ENCODE assay signal across 14 cellular contexts in genomic region chr4:148795156-148795864, GRCh38.
DNase-seq lines count a peak whose midpoint lies in the region; ATAC-seq and TF ChIP-seq lines count a peak whose summit lies in the region.
"Had no signal": no experiment of that assay in that cellular context is flagged by ENCODE, and none has a peak within 500 bp of the region (broad histone marks: within the 10 kb centered on the region; RNA-seq: fewer than 3 reads in every experiment).

No MANE protein-coding gene starts in this region.

- peak overlapping the region in 1 of 2 donors; percentile 64 for H3K27ac ChIP-seq in lung (ENCODE audit: low read depth in 1 of 2, low read length in 1 of 2)
- H3K27ac ChIP-seq: neutrophil had no signal

- WGBS in lung, 2 donors = 59 to 70% methylated on average over 7 of the region's 7 CpGs

- no peak for TF ChIP-seq CTCF in fibroblast of pulmonary artery (IDR thresholded peaks at IDR 0.05; ENCODE audit: low read length, missing control alignments)
- TF ChIP-seq CTCF in lung (IDR thresholded peaks at IDR 0.05; ENCODE audit: control extremely low read depth, extremely low read depth) = no peak

- no peaks in the 10 kb centered on the region for H3K27me3 ChIP-seq in MG63
- H3K27me3 ChIP-seq in lung (ENCODE audit: control insufficient read depth, insufficient read depth) = no peaks in the 10 kb centered on the region
- H3K27me3 ChIP-seq: neutrophil had no signal

- H3K4me3 ChIP-seq in MG63 (no peak overlapping the region), fibroblast of pulmonary artery (replicated peaks; ENCODE audit: low read depth, low read length) (no peak overlapping the region), lung (no peak overlapping the region)

- H3K36me3 ChIP-seq in MG63 = no peaks in the 10 kb centered on the region
- no peaks in the 10 kb centered on the region for H3K36me3 ChIP-seq in lung (ENCODE audit: control insufficient read depth in 2 of 2, insufficient read depth in 2 of 2, low read length in 2 of 2)
- H3K36me3 ChIP-seq: neutrophil had no signal

- ATAC-seq in lung (ENCODE audit: insufficient read depth, low FRiP score) (peak; percentile 83), GM18498 (IDR thresholded peaks at IDR 0.05; ENCODE audit: unreplicated experiment) (no peak), GM18520 (IDR thresholded peaks at IDR 0.05; ENCODE audit: unreplicated experiment) (no peak)

- H3K9me3 ChIP-seq in MG63 (no peaks in the 10 kb centered on the region), lung (ENCODE audit: control insufficient read depth in 2 of 2, insufficient read depth in 1 of 2, low read length in 1 of 2) (no peaks in the 10 kb centered on the region)
- H3K9me3 ChIP-seq: neutrophil had no signal

- peaks cover 0 to 4% of the 10 kb centered on the region in 2 donors for H3K4me1 ChIP-seq in lung (ENCODE audit: control insufficient read depth in 2 of 2, insufficient read depth in 2 of 2, low read length in 2 of 2)

- DNase-seq in COLO829 (ENCODE audit: low spot score) = peak; percentile 47
- peak; percentile 29 for DNase-seq in MG63
- DNase-seq in fibroblast of pulmonary artery (ENCODE audit: low read depth) = peak; percentile 83
- peak; percentile 76 for DNase-seq in lung (ENCODE audit: low spot score)
- DNase-seq in OCI-M2 (lab: John Stamatoyannopoulos, UW; ENCODE audit: unreplicated experiment) = no peak
- no peak for DNase-seq in MV-4-11 (lab: John Stamatoyannopoulos, UW)
- DNase-seq: activated gamma-delta T cell treated with Interleukin-2 at 50 U/mL for 16 hours, cortex of kidney, DMS53, KBM-7, NCI-H187 treated with DMSO at 0.1 percent for 48 hours had no signal

Comparison
In these comparisons a context has a peak if more than half of its experiments do, and no peak if none do; other contexts are left out.
1. DNase-seq: peak in COLO829 (single experiment), MG63 (single experiment), fibroblast of pulmonary artery (single experiment) and lung (single experiment); none in OCI-M2 (single experiment) and MV-4-11 (single experiment).